In genomic region chr3:40211579-40211978, GRCh38 we compare ENCODE assay signal across 15 cellular contexts.
A peak's percentile ranks its signal among the peaks of the same experiment; 100 is the strongest.
DNase-seq lines count a peak whose midpoint lies in the region; ATAC-seq and TF ChIP-seq lines count a peak whose summit lies in the region.
"Had no signal": no experiment of that assay in that cellular context is flagged by ENCODE, and none has a peak within 500 bp of the region (broad histone marks: within the 10 kb centered on the region; RNA-seq: fewer than 3 reads in every experiment).

No MANE protein-coding gene starts in this region.

- H3K9me3 Mint-ChIP-seq in endodermal cell: no peaks in the 10 kb centered on the region
- H3K9me3 Mint-ChIP-seq in activated T-cell treated with anti-CD3 and anti-CD28 coated beads, Interleukin-2, amount 50 U/mL, for 4 hours: no peaks in the 10 kb centered on the region

- no peaks in the 10 kb centered on the region for H3K36me3 ChIP-seq in endodermal cell (ENCODE audit: control insufficient read depth, insufficient read depth, low read length)
- H3K36me3 ChIP-seq in tibial artery: no peaks in the 10 kb centered on the region

- H3K4me1 ChIP-seq in endodermal cell (ENCODE audit: control insufficient read depth, insufficient read depth, low read length): no peaks in the 10 kb centered on the region
- H3K4me1 ChIP-seq in tibial artery: no peaks in the 10 kb centered on the region

- H3K27me3 Mint-ChIP-seq in endodermal cell (ENCODE audit: insufficient read depth): no peaks in the 10 kb centered on the region
- no peaks in the 10 kb centered on the region for H3K27me3 Mint-ChIP-seq in activated T-cell treated with anti-CD3 and anti-CD28 coated beads, Interleukin-2, amount 50 U/mL, for 4 hours (ENCODE audit: low read depth)

- no peak overlapping the region for H3K4me3 ChIP-seq in endodermal cell (ENCODE audit: low read length)
- H3K4me3 ChIP-seq in tibial artery: no peak overlapping the region

- no peaks in the 10 kb centered on the region for H3K27me3 ChIP-seq in endodermal cell (ENCODE audit: control insufficient read depth, insufficient read depth, low read length, poor library complexity, severe bottlenecking)
- no peaks in the 10 kb centered on the region for H3K27me3 ChIP-seq in tibial artery

- peak; percentile 34 for DNase-seq in H4 (ENCODE audit: low spot score)
- DNase-seq in endodermal cell: peak; percentile 24
- peak; percentile 32 for DNase-seq in myocyte (ENCODE audit: low read depth)
- DNase-seq in activated T-cell treated with anti-CD3 and anti-CD28 coated beads, Interleukin-2, amount 50 U/mL, for 4 hours: no peak
- DNase-seq in NCI-H510A treated with DMSO at 0.1 percent for 48 hours (lab: John Stamatoyannopoulos, UW): no peak
- DNase-seq in tibial artery: no peak
- DNase-seq in NCI-H2081 treated with DMSO at 0.1 percent for 48 hours (lab: John Stamatoyannopoulos, UW): no peak
- DNase-seq: activated CD4-positive, CD25-positive, alpha-beta regulatory T cell treated with anti-CD3 and anti-CD28 coated beads, Interleukin-2, amount 50 U/mL, for 72 hours; amygdala; cortex of kidney; NCI-H1105; NCI-H774; nucleus accumbens; T-helper 9 cell had no signal

- TF ChIP-seq CTCF in endodermal cell (conservative IDR thresholded peaks at IDR 0.05) (no peak), tibial artery (IDR thresholded peaks at IDR 0.05) (no peak)

- H3K4me3 Mint-ChIP-seq in endodermal cell: no peak overlapping the region
- no peak overlapping the region for H3K4me3 Mint-ChIP-seq in activated T-cell treated with anti-CD3 and anti-CD28 coated beads, Interleukin-2, amount 50 U/mL, for 4 hours

- H3K9me3 ChIP-seq in endodermal cell (ENCODE audit: control insufficient read depth, low read length): no peaks in the 10 kb centered on the region
- no peaks in the 10 kb centered on the region for H3K9me3 ChIP-seq in tibial artery

- no peaks in the 10 kb centered on the region for H3K36me3 Mint-ChIP-seq in endodermal cell (ENCODE audit: low read depth)
- H3K36me3 Mint-ChIP-seq in activated T-cell treated with anti-CD3 and anti-CD28 coated beads, Interleukin-2, amount 50 U/mL, for 4 hours (ENCODE audit: insufficient read depth): no peaks in the 10 kb centered on the region

- H3K9ac ChIP-seq in endodermal cell (ENCODE audit: extremely low read depth, low read length, poor library complexity, severe bottlenecking): no peak overlapping the region

- no peak overlapping the region for H3K27ac Mint-ChIP-seq in endodermal cell

- peaks cover 3% of the 10 kb centered on the region for H3K4me1 Mint-ChIP-seq in endodermal cell
- H3K4me1 Mint-ChIP-seq in activated T-cell treated with anti-CD3 and anti-CD28 coated beads, Interleukin-2, amount 50 U/mL, for 4 hours (ENCODE audit: low read depth): no peaks in the 10 kb centered on the region

- H3K27ac ChIP-seq in endodermal cell (ENCODE audit: low read depth, low read length): no peak overlapping the region
- no peak overlapping the region for H3K27ac ChIP-seq in tibial artery

- WGBS in endodermal cell (ENCODE audit: insufficient coverage in 1 of 2, insufficient read length in 1 of 2), 2 experiments: 92 to 100% methylated on average over 1 to 4 of the region's 4 CpGs

- ATAC-seq in SK-N-SH treated with all-trans-retinoic acid at 6 μM for 48 hours: peak; percentile 85
- no peak for ATAC-seq in activated T-cell treated with anti-CD3 and anti-CD28 coated beads, Interleukin-2, amount 50 U/mL, for 4 hours

- intact Hi-C loops in tibial artery (cut with DNase I; ENCODE audit: low total_unique reads): no loop called here

TF ChIP-seq in SK-N-SH treated with all-trans-retinoic acid at 6 μM for 48 hours, 23 proteins besides CTCF, POLR2A, EP300 and RAD21:
- no peak for TF ChIP-seq ESRRG (CRISPR knock-in tag; IDR thresholded peaks at IDR 0.05)
- no peak for TF ChIP-seq TCF4 (CRISPR knock-in tag; IDR thresholded peaks at IDR 0.05; ENCODE audit: borderline replicate concordance)
- no peak for TF ChIP-seq TOX (CRISPR knock-in tag; IDR thresholded peaks at IDR 0.05; ENCODE audit: borderline replicate concordance)
- no peak for TF ChIP-seq CSRNP3 (CRISPR knock-in tag; IDR thresholded peaks at IDR 0.05)
- TF ChIP-seq ZNF70 (CRISPR knock-in tag; IDR thresholded peaks at IDR 0.05): no peak
- no peak for TF ChIP-seq ZC3H10 (CRISPR knock-in tag; IDR thresholded peaks at IDR 0.05)
- TF ChIP-seq ISL1 (CRISPR knock-in tag; IDR thresholded peaks at IDR 0.05): no peak
- no peak for TF ChIP-seq ARNTL (CRISPR knock-in tag; IDR thresholded peaks at IDR 0.05; ENCODE audit: borderline replicate concordance, low read depth)
- TF ChIP-seq CSDC2 (CRISPR knock-in tag; IDR thresholded peaks at IDR 0.05): no peak
- TF ChIP-seq POU6F1 (CRISPR knock-in tag; IDR thresholded peaks at IDR 0.05; ENCODE audit: borderline replicate concordance, low read depth): no peak
- TF ChIP-seq PATZ1 (CRISPR knock-in tag; IDR thresholded peaks at IDR 0.05; ENCODE audit: borderline replicate concordance): no peak
- no peak for TF ChIP-seq ZNF8 (CRISPR knock-in tag; IDR thresholded peaks at IDR 0.05)
- TF ChIP-seq RARB (CRISPR knock-in tag; IDR thresholded peaks at IDR 0.05): no peak
- TF ChIP-seq BACH2 (CRISPR knock-in tag; IDR thresholded peaks at IDR 0.05; ENCODE audit: borderline replicate concordance): no peak
- TF ChIP-seq PPARA (CRISPR knock-in tag; IDR thresholded peaks at IDR 0.05; ENCODE audit: borderline replicate concordance): no peak
- no peak for TF ChIP-seq GLIS3 (CRISPR knock-in tag; IDR thresholded peaks at IDR 0.05)
- no peak for TF ChIP-seq ZNF565 (CRISPR knock-in tag; conservative IDR thresholded peaks at IDR 0.05; ENCODE audit: low read depth)
- TF ChIP-seq OSR1 (CRISPR knock-in tag; IDR thresholded peaks at IDR 0.05): no peak

Comparison
In these comparisons a context has a peak if more than half of its experiments do, and no peak if none do; other contexts are left out.
1. DNase-seq: peak in H4 (single experiment), endodermal cell (single experiment) and myocyte (single experiment); none in activated T-cell treated with anti-CD3 and anti-CD28 coated beads, Interleukin-2, amount 50 U/mL, for 4 hours (single experiment), NCI-H510A treated with DMSO at 0.1 percent for 48 hours (single experiment), tibial artery (0 of 2) and NCI-H2081 treated with DMSO at 0.1 percent for 48 hours (single experiment).